11 cellular contexts compared by ENCODE assay signal in the genomic region with DNA sequence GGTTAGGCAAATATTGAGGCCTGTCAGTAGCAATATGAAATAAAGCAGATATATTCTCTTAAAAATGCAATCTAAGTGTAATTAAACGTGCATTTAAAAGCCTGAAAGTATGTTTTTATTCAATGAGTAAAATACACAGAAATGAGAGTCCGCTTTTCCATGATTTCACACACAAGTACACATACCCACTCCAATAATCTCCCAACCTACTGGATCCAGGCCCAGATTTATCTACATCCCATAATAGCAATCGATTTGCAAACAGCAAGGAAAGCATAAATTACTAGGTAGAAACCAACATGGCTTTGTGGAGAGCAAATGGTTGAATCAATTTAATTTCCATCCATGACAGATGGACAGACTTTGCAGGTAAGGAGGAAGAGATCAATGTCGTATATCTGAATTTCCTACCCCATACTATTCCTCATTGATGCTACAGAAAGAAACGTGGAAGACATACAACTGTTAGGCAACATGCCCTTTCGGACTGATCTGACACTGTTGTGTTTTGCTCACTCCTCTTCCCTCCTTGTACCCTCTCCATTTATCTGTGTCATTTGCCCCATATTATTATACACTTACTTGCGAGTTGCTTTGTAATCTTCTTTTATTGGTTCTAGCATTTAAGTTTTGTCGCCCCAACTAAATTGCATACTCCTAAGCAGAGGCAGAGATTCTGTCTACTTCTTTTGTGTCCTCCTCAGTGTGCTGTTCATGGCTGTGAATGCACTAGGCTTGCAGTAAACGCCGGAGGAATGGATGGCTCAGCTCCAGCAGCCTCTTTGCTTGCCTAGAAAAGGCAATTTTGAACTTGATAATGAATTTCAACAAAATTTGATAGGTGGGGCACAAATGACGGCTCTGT.
DNase-seq lines count a peak whose midpoint lies in the region; ATAC-seq and TF ChIP-seq lines count a peak whose summit lies in the region.
"Had no signal": no experiment of that assay in that cellular context is flagged by ENCODE, and none has a peak within 500 bp of the region (broad histone marks: within the 10 kb centered on the region; RNA-seq: fewer than 3 reads in every experiment).

No MANE protein-coding gene starts in this region.

- H3K27ac ChIP-seq in 22Rv1: peak overlapping the region; percentile 77
- H3K27ac ChIP-seq in naive thymus-derived CD4-positive, alpha-beta T cell (ENCODE audit: low read depth, low read length): no peak overlapping the region

- no peak for TF ChIP-seq CTCF in 22Rv1 (IDR thresholded peaks at IDR 0.05)
- no peak for TF ChIP-seq CTCF in fibroblast of the aortic adventitia (IDR thresholded peaks at IDR 0.05; ENCODE audit: insufficient read depth, low read length)
- no peak for TF ChIP-seq CTCF in omental fat pad (IDR thresholded peaks at IDR 0.05)

- H3K4me3 ChIP-seq in fibroblast of the aortic adventitia (ENCODE audit: low read depth, low read length): peak overlapping the region; percentile 51
- H3K4me3 ChIP-seq in naive thymus-derived CD4-positive, alpha-beta T cell (ENCODE audit: low read length): no peak overlapping the region

- POLR2A ChIA-PET in naive thymus-derived CD4-positive, alpha-beta T cell (lab: Charles Lee): no interaction called here

- no peaks in the 10 kb centered on the region for H3K27me3 ChIP-seq in naive thymus-derived CD4-positive, alpha-beta T cell (ENCODE audit: control insufficient read depth in 2 of 2, insufficient read depth in 2 of 2, low read length in 2 of 2)

- no peaks in the 10 kb centered on the region for H3K4me1 ChIP-seq in naive thymus-derived CD4-positive, alpha-beta T cell (ENCODE audit: control insufficient read depth in 2 of 2, insufficient read depth in 2 of 2, low read length in 2 of 2)

- ATAC-seq in omental fat pad (ENCODE audit: low FRiP score) (peak; percentile 43), GM18511 (IDR thresholded peaks at IDR 0.05; ENCODE audit: unreplicated experiment) (no peak)
- ATAC-seq in naive thymus-derived CD4-positive, alpha-beta T cell: no peak

- no peaks in the 10 kb centered on the region for H3K4me1 Mint-ChIP-seq in naive thymus-derived CD4-positive, alpha-beta T cell

- H3K36me3 ChIP-seq in naive thymus-derived CD4-positive, alpha-beta T cell (ENCODE audit: control insufficient read depth in 2 of 3, insufficient read depth in 3 of 3, low read length in 3 of 3): no peaks in the 10 kb centered on the region

- intact Hi-C loops in naive thymus-derived CD4-positive, alpha-beta T cell (cut with micrococcal nuclease): no loop called here

- H3K9me3 ChIP-seq in naive thymus-derived CD4-positive, alpha-beta T cell (ENCODE audit: control insufficient read depth in 2 of 3, low read length in 3 of 3): no peaks in the 10 kb centered on the region

- no peak overlapping the region for H3K4me3 Mint-ChIP-seq in naive thymus-derived CD4-positive, alpha-beta T cell
- H3K4me3 Mint-ChIP-seq: type B pancreatic cell had no signal

- CTCF ChIA-PET in naive thymus-derived CD4-positive, alpha-beta T cell (lab: Charles Lee): no interaction called here

- H3K27me3 Mint-ChIP-seq in naive thymus-derived CD4-positive, alpha-beta T cell: peaks cover 0 to 5% (median 0%) of the 10 kb centered on the region in 5 donors
- H3K27me3 Mint-ChIP-seq: type B pancreatic cell had no signal

- DNase-seq in NCI-H748 treated with DMSO at 0.1 percent for 48 hours (lab: John Stamatoyannopoulos, UW): peak; percentile 49
- peak; percentile 55 for DNase-seq in fibroblast of the aortic adventitia (ENCODE audit: low read depth)
- no peak for DNase-seq in omental fat pad (ENCODE audit: low spot score)
- DNase-seq in naive thymus-derived CD4-positive, alpha-beta T cell: no peak
- no peak for DNase-seq in NOMO-1 treated with dmso at 0.1 percent for 144 hours (lab: John Stamatoyannopoulos, UW; ENCODE audit: unreplicated experiment)
- no peak for DNase-seq in activated CD8-positive, alpha-beta memory T cell treated with anti-CD3 and anti-CD28 coated beads, Interleukin-2, amount 50 U/mL, for 48 hours
- DNase-seq: activated naive CD4-positive, alpha-beta T cell treated with Interleukin-2 at 50 U/mL for 16 hours; stimulated activated CD4-positive, alpha-beta T cell treated with anti-CD3 and anti-CD28 coated beads, Interleukin-2, amount 100 ng/mL, for 24 hours had no signal

- no peaks in the 10 kb centered on the region for H3K36me3 Mint-ChIP-seq in naive thymus-derived CD4-positive, alpha-beta T cell

- H3K27ac Mint-ChIP-seq in naive thymus-derived CD4-positive, alpha-beta T cell: no peak overlapping the region

- peaks cover 0 to 12% (median 2%) of the 10 kb centered on the region in 11 donors for H3K9me3 Mint-ChIP-seq in naive thymus-derived CD4-positive, alpha-beta T cell
- H3K9me3 Mint-ChIP-seq: type B pancreatic cell had no signal

Comparison
In these comparisons a context has a peak if more than half of its experiments do, and no peak if none do; other contexts are left out.
1. DNase-seq: peak in NCI-H748 treated with DMSO at 0.1 percent for 48 hours (single experiment) and fibroblast of the aortic adventitia (single experiment); none in omental fat pad (single experiment), naive thymus-derived CD4-positive, alpha-beta T cell (0 of 9), NOMO-1 treated with dmso at 0.1 percent for 144 hours (single experiment) and activated CD8-positive, alpha-beta memory T cell treated with anti-CD3 and anti-CD28 coated beads, Interleukin-2, amount 50 U/mL, for 48 hours (single experiment).